Comparison of ENCODE assay signal across 34 cellular contexts in the genomic region with DNA sequence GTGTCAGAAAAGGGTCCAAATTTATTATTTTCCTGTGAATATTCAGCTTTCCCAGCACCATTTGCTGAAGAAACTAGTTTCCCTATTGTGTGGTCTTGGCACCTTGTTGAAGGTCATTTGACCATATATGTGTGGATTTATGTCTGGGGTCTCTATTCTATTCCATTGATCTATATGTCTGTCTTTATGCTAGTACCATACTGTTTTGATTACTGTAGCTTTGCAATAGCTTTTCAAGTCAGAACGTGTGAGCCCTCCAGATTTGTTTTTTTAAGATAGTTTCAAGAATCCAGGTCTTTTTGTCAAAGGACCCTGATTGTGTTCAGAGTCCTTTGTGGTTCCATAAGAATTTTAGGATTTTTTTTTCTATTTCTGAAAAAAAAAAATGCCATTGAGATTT.
"Had no signal": no experiment of that assay in that cellular context is flagged by ENCODE, and none has a peak within 500 bp of the region (broad histone marks: within the 10 kb centered on the region; RNA-seq: fewer than 3 reads in every experiment).

No MANE protein-coding gene starts in this region.

- H3K9me3 ChIP-seq: adrenal gland, body of pancreas, breast epithelium had no signal

- DNase-seq: activated CD4-positive, alpha-beta memory T cell treated with anti-CD3 and anti-CD28 coated beads, Interleukin-2, amount 10 ng/mL, durations not matched to agents 7 days and 5 days; activated CD4-positive, alpha-beta T cell treated with anti-CD3 and anti-CD28 coated beads for 1 hour; activated CD4-positive, alpha-beta T cell treated with anti-CD3 and anti-CD28 coated beads for 36 hours; activated CD4-positive, alpha-beta T cell treated with anti-CD3 and anti-CD28 coated beads for 48 hours; activated CD4-positive, alpha-beta T cell treated with anti-CD3 and anti-CD28 coated beads, Interleukin-2, amount 10 ng/mL, durations not matched to agents 7 days and 5 days; activated CD4-positive, alpha-beta T cell treated with anti-CD3 and anti-CD28 coated beads, Interleukin-2, amount 50 U/mL, for 48 hours; activated CD4-positive, CD25-positive, alpha-beta regulatory T cell; activated CD8-positive, alpha-beta memory T cell treated with anti-CD3 and anti-CD28 coated beads for 24 hours; activated CD8-positive, alpha-beta memory T cell treated with anti-CD3 and anti-CD28 coated beads, Interleukin-2, amount 10 ng/mL, durations not matched to agents 7 days and 5 days; activated CD8-positive, alpha-beta T cell treated with anti-CD3 and anti-CD28 coated beads, Interleukin-2, amount 10 ng/mL, durations not matched to agents 7 days and 5 days; activated effector memory CD4-positive, alpha-beta T cell treated with Interleukin-2 at 50 U/mL for 16 hours; activated gamma-delta T cell; activated naive CD4-positive, alpha-beta T cell treated with anti-CD3 and anti-CD28 coated beads, Interleukin-2, amount 10 ng/mL, durations not matched to agents 7 days and 5 days; activated naive CD4-positive, alpha-beta T cell treated with Interleukin-2 at 50 U/mL for 16 hours; activated naive CD8-positive, alpha-beta T cell treated with anti-CD3 and anti-CD28 coated beads, Interleukin-2, amount 10 ng/mL, durations not matched to agents 7 days and 5 days; activated naive CD8-positive, alpha-beta T cell treated with anti-CD3 and anti-CD28 coated beads, Interleukin-2, amount 50 U/mL, for 24 hours; activated T-cell treated with anti-CD3 and anti-CD28 coated beads, Interleukin-2, amount 50 U/mL, for 24 hours; activated T-cell treated with anti-CD3 and anti-CD28 coated beads, Interleukin-2, amount 50 U/mL, for 48 hours; adrenal gland; amniotic stem cell; aorta; body of pancreas; brain microvascular endothelial cell; central memory CD4-positive, alpha-beta T cell; T-helper 17 cell; T-helper 9 cell had no signal

- H3K4me1 Mint-ChIP-seq: activated CD4-positive, alpha-beta memory T cell treated with anti-CD3 and anti-CD28 coated beads, Interleukin-2, amount 10 ng/mL, durations not matched to agents 7 days and 5 days; activated CD4-positive, alpha-beta T cell treated with anti-CD3 and anti-CD28 coated beads for 36 hours; activated CD4-positive, alpha-beta T cell treated with anti-CD3 and anti-CD28 coated beads, Interleukin-2, amount 10 ng/mL, durations not matched to agents 7 days and 5 days; activated CD8-positive, alpha-beta memory T cell treated with anti-CD3 and anti-CD28 coated beads, Interleukin-2, amount 10 ng/mL, durations not matched to agents 7 days and 5 days; activated naive CD4-positive, alpha-beta T cell treated with anti-CD3 and anti-CD28 coated beads, Interleukin-2, amount 10 ng/mL, durations not matched to agents 7 days and 5 days; activated naive CD4-positive, alpha-beta T cell treated with anti-CD3 and anti-CD28 coated beads, Interleukin-2, amount 50 U/mL, for 24 hours; activated naive CD8-positive, alpha-beta T cell treated with anti-CD3 and anti-CD28 coated beads, Interleukin-2, amount 10 ng/mL, durations not matched to agents 7 days and 5 days; activated naive CD8-positive, alpha-beta T cell treated with anti-CD3 and anti-CD28 coated beads, Interleukin-2, amount 50 U/mL, for 24 hours had no signal

- FAIRE-seq: astrocyte, TTC549 had no signal

- H3K36me3 ChIP-seq: adrenal gland, brain microvascular endothelial cell, breast epithelium had no signal

- H3K27ac Mint-ChIP-seq: activated CD4-positive, alpha-beta memory T cell treated with anti-CD3 and anti-CD28 coated beads, Interleukin-2, amount 10 ng/mL, durations not matched to agents 7 days and 5 days; activated CD4-positive, alpha-beta T cell treated with anti-CD3 and anti-CD28 coated beads for 36 hours; activated CD4-positive, alpha-beta T cell treated with anti-CD3 and anti-CD28 coated beads, Interleukin-2, amount 10 ng/mL, durations not matched to agents 7 days and 5 days; activated CD8-positive, alpha-beta memory T cell treated with anti-CD3 and anti-CD28 coated beads, Interleukin-2, amount 10 ng/mL, durations not matched to agents 7 days and 5 days; activated CD8-positive, alpha-beta T cell treated with anti-CD3 and anti-CD28 coated beads, Interleukin-2, amount 10 ng/mL, durations not matched to agents 7 days and 5 days; activated naive CD4-positive, alpha-beta T cell treated with anti-CD3 and anti-CD28 coated beads, Interleukin-2, amount 10 ng/mL, durations not matched to agents 7 days and 5 days; activated naive CD4-positive, alpha-beta T cell treated with anti-CD3 and anti-CD28 coated beads, Interleukin-2, amount 50 U/mL, for 24 hours; activated naive CD8-positive, alpha-beta T cell; activated naive CD8-positive, alpha-beta T cell treated with anti-CD3 and anti-CD28 coated beads, Interleukin-2, amount 10 ng/mL, durations not matched to agents 7 days and 5 days; activated naive CD8-positive, alpha-beta T cell treated with anti-CD3 and anti-CD28 coated beads, Interleukin-2, amount 50 U/mL, for 24 hours; activated T-cell treated with anti-CD3 and anti-CD28 coated beads, Interleukin-2, amount 50 U/mL, for 24 hours; activated T-helper 2 cell treated with anti-CD3 and anti-CD28 coated beads, Interferon-gamma antibody, Interleukin-2, Interleukin-4, amounts not matched to agents 10 μg/mL and 5 μg/mL and 100 μg/mL, durations not matched to agents 14 hours and 24 hours and 36 hours; T-helper 17 cell had no signal

- H3K9me3 Mint-ChIP-seq: activated CD4-positive, alpha-beta memory T cell treated with anti-CD3 and anti-CD28 coated beads, Interleukin-2, amount 10 ng/mL, durations not matched to agents 7 days and 5 days; activated CD4-positive, alpha-beta T cell treated with anti-CD3 and anti-CD28 coated beads, Interleukin-2, amount 10 ng/mL, durations not matched to agents 7 days and 5 days; activated naive CD4-positive, alpha-beta T cell treated with anti-CD3 and anti-CD28 coated beads, Interleukin-2, amount 10 ng/mL, durations not matched to agents 7 days and 5 days; activated naive CD4-positive, alpha-beta T cell treated with anti-CD3 and anti-CD28 coated beads, Interleukin-2, amount 50 U/mL, for 24 hours; activated naive CD8-positive, alpha-beta T cell treated with anti-CD3 and anti-CD28 coated beads, Interleukin-2, amount 10 ng/mL, durations not matched to agents 7 days and 5 days; activated naive CD8-positive, alpha-beta T cell treated with anti-CD3 and anti-CD28 coated beads, Interleukin-2, amount 50 U/mL, for 24 hours; activated T-helper 2 cell treated with anti-CD3 and anti-CD28 coated beads, Interferon-gamma antibody, Interleukin-2, Interleukin-4, amounts not matched to agents 10 μg/mL and 5 μg/mL and 100 μg/mL, durations not matched to agents 14 hours and 24 hours and 36 hours had no signal

- H3K4me3 Mint-ChIP-seq: activated CD4-positive, alpha-beta memory T cell treated with anti-CD3 and anti-CD28 coated beads, Interleukin-2, amount 10 ng/mL, durations not matched to agents 7 days and 5 days; activated CD4-positive, alpha-beta T cell treated with anti-CD3 and anti-CD28 coated beads for 36 hours; activated CD4-positive, alpha-beta T cell treated with anti-CD3 and anti-CD28 coated beads, Interleukin-2, amount 10 ng/mL, durations not matched to agents 7 days and 5 days; activated CD8-positive, alpha-beta memory T cell treated with anti-CD3 and anti-CD28 coated beads, Interleukin-2, amount 10 ng/mL, durations not matched to agents 7 days and 5 days; activated CD8-positive, alpha-beta T cell treated with anti-CD3 and anti-CD28 coated beads, Interleukin-2, amount 10 ng/mL, durations not matched to agents 7 days and 5 days; activated naive CD4-positive, alpha-beta T cell treated with anti-CD3 and anti-CD28 coated beads, Interleukin-2, amount 10 ng/mL, durations not matched to agents 7 days and 5 days; activated naive CD4-positive, alpha-beta T cell treated with anti-CD3 and anti-CD28 coated beads, Interleukin-2, amount 50 U/mL, for 24 hours; activated naive CD8-positive, alpha-beta T cell; activated naive CD8-positive, alpha-beta T cell treated with anti-CD3 and anti-CD28 coated beads, Interleukin-2, amount 10 ng/mL, durations not matched to agents 7 days and 5 days; activated naive CD8-positive, alpha-beta T cell treated with anti-CD3 and anti-CD28 coated beads, Interleukin-2, amount 50 U/mL, for 24 hours; activated T-cell treated with anti-CD3 and anti-CD28 coated beads, Interleukin-2, amount 50 U/mL, for 24 hours; T-helper 17 cell had no signal

- H3K27ac ChIP-seq: adrenal gland, body of pancreas, brain microvascular endothelial cell, breast epithelium, VCaP had no signal

- H3K4me3 ChIP-seq: adrenal gland, body of pancreas, breast epithelium had no signal

- H3K36me3 Mint-ChIP-seq: activated CD8-positive, alpha-beta memory T cell treated with anti-CD3 and anti-CD28 coated beads, Interleukin-2, amount 10 ng/mL, durations not matched to agents 7 days and 5 days; activated naive CD4-positive, alpha-beta T cell treated with anti-CD3 and anti-CD28 coated beads, Interleukin-2, amount 10 ng/mL, durations not matched to agents 7 days and 5 days; activated naive CD4-positive, alpha-beta T cell treated with anti-CD3 and anti-CD28 coated beads, Interleukin-2, amount 50 U/mL, for 24 hours; activated naive CD8-positive, alpha-beta T cell; activated naive CD8-positive, alpha-beta T cell treated with anti-CD3 and anti-CD28 coated beads, Interleukin-2, amount 10 ng/mL, durations not matched to agents 7 days and 5 days had no signal

- H3K27me3 ChIP-seq: adrenal gland, body of pancreas, brain microvascular endothelial cell, breast epithelium had no signal

- H3K4me1 ChIP-seq: adrenal gland, body of pancreas, breast epithelium had no signal

- ATAC-seq: activated CD4-positive, alpha-beta T cell treated with anti-CD3 and anti-CD28 coated beads for 36 hours; activated CD4-positive, CD25-positive, alpha-beta regulatory T cell treated with anti-CD3 and anti-CD28 coated beads, Interleukin-2, amount 50 U/mL, for 24 hours; activated CD8-positive, alpha-beta memory T cell treated with anti-CD3 and anti-CD28 coated beads, Interleukin-2, amount 10 ng/mL, durations not matched to agents 7 days and 5 days; activated CD8-positive, alpha-beta T cell treated with anti-CD3 and anti-CD28 coated beads, Interleukin-2, amount 10 ng/mL, durations not matched to agents 7 days and 5 days; activated naive CD8-positive, alpha-beta T cell treated with anti-CD3 and anti-CD28 coated beads, Interleukin-2, amount 50 U/mL, for 24 hours; body of pancreas; T-helper 17 cell had no signal
